8 cellular contexts compared by ENCODE assay signal in genomic region chr19:55279376-55279772, GRCh38. TPM values are rescaled to one million over a fixed set of nuclear protein-coding genes. Genes with fewer than 3 reads are reported as not detected.
DNase-seq lines count a peak whose midpoint lies in the region; ATAC-seq, FAIRE-seq and TF ChIP-seq lines count a peak whose summit lies in the region.

No MANE protein-coding gene starts in this region.

- H3K36me3 Mint-ChIP-seq in activated T-helper 2 cell treated with anti-CD3 and anti-CD28 coated beads, Interferon-gamma antibody, Interleukin-2, Interleukin-4, amounts not matched to agents 10 μg/mL and 5 μg/mL and 100 μg/mL, durations not matched to agents 14 hours and 24 hours and 36 hours (ENCODE audit: low read depth) = peaks cover 18% of the 10 kb centered on the region
- peaks cover 10% of the 10 kb centered on the region for H3K36me3 Mint-ChIP-seq in stimulated activated memory B cell treated with anti-CD40 and anti-IgM and Interleukin-4, amounts not matched to agents 10 μg/mL and 1 μg/mL and 100 μg/mL, for 72 hours

- peak overlapping the region; percentile 87 for H3K9ac ChIP-seq in iPS-18a (ENCODE audit: low read length)

- H3K9me3 Mint-ChIP-seq in activated T-helper 2 cell treated with anti-CD3 and anti-CD28 coated beads, Interferon-gamma antibody, Interleukin-2, Interleukin-4, amounts not matched to agents 10 μg/mL and 5 μg/mL and 100 μg/mL, durations not matched to agents 14 hours and 24 hours and 36 hours = no peaks in the 10 kb centered on the region
- H3K9me3 Mint-ChIP-seq in stimulated activated memory B cell treated with anti-CD40 and anti-IgM and Interleukin-4, amounts not matched to agents 10 μg/mL and 1 μg/mL and 100 μg/mL, for 72 hours = no peaks in the 10 kb centered on the region

- peaks cover 10% of the 10 kb centered on the region for H3K4me1 ChIP-seq in iPS-18a (ENCODE audit: control insufficient read depth, low read depth, low read length)

- peak overlapping the region; percentile 100 for H3K4me3 Mint-ChIP-seq in activated T-helper 2 cell treated with anti-CD3 and anti-CD28 coated beads, Interferon-gamma antibody, Interleukin-2, Interleukin-4, amounts not matched to agents 10 μg/mL and 5 μg/mL and 100 μg/mL, durations not matched to agents 14 hours and 24 hours and 36 hours (ENCODE audit: low read depth)
- H3K4me3 Mint-ChIP-seq in stimulated activated memory B cell treated with anti-CD40 and anti-IgM and Interleukin-4, amounts not matched to agents 10 μg/mL and 1 μg/mL and 100 μg/mL, for 72 hours = peak overlapping the region; percentile 99

- DNase-seq in HL-60 (ENCODE audit: low read depth in 1 of 2, low spot score in 1 of 2) = no peak
- DNase-seq in activated T-helper 2 cell treated with anti-CD3 and anti-CD28 coated beads, Interferon-gamma antibody, Interleukin-2, Interleukin-4, amounts not matched to agents 10 μg/mL and 5 μg/mL and 100 μg/mL, durations not matched to agents 14 hours and 24 hours and 36 hours (ENCODE audit: low spot score) = no peak
- no peak for DNase-seq in RCC 7860 (ENCODE audit: low spot score)
- DNase-seq in hepatic stellate cell (ENCODE audit: low spot score) = no peak
- no peak for DNase-seq in NCI-H510A (lab: John Stamatoyannopoulos, UW)

- H3K36me3 ChIP-seq in iPS-18a (ENCODE audit: control insufficient read depth, low read depth, low read length) = peaks cover 4% of the 10 kb centered on the region

- FAIRE-seq in RCC 7860 (lab: Jason Lieb, UNC) = no peak

- H3K4me3 ChIP-seq in HL-60 (replicated peaks; ENCODE audit: insufficient read depth, low read length) = peak overlapping the region; percentile 73
- peak overlapping the region; percentile 94 for H3K4me3 ChIP-seq in iPS-18a (ENCODE audit: low read length)

- H3K27me3 Mint-ChIP-seq in activated T-helper 2 cell treated with anti-CD3 and anti-CD28 coated beads, Interferon-gamma antibody, Interleukin-2, Interleukin-4, amounts not matched to agents 10 μg/mL and 5 μg/mL and 100 μg/mL, durations not matched to agents 14 hours and 24 hours and 36 hours (ENCODE audit: low read depth) = peaks cover 3% of the 10 kb centered on the region
- no peaks in the 10 kb centered on the region for H3K27me3 Mint-ChIP-seq in stimulated activated memory B cell treated with anti-CD40 and anti-IgM and Interleukin-4, amounts not matched to agents 10 μg/mL and 1 μg/mL and 100 μg/mL, for 72 hours

- H3K27me3 ChIP-seq in HL-60 (ENCODE audit: insufficient read depth, poor library complexity, severe bottlenecking) (peaks cover 3% of the 10 kb centered on the region), iPS-18a (ENCODE audit: control insufficient read depth, insufficient read depth, low read length) (no peaks in the 10 kb centered on the region)

- no peak for ATAC-seq in stimulated activated memory B cell treated with anti-CD40 and anti-IgM and Interleukin-4, amounts not matched to agents 10 μg/mL and 1 μg/mL and 100 μg/mL, for 72 hours
- no peak for ATAC-seq in GM18511 (IDR thresholded peaks at IDR 0.05; ENCODE audit: unreplicated experiment)

- no peaks in the 10 kb centered on the region for H3K9me3 ChIP-seq in iPS-18a (ENCODE audit: control insufficient read depth, low read depth, low read length)

- TF ChIP-seq CTCF in HL-60 (IDR thresholded peaks at IDR 0.05; ENCODE audit: insufficient read depth, low read length) = no peak

- H3K27ac ChIP-seq in HL-60 (replicated peaks) (peak overlapping the region; percentile 79), iPS-18a (ENCODE audit: low read length) (peak overlapping the region; percentile 80)

- peaks cover 16% of the 10 kb centered on the region for H3K4me1 Mint-ChIP-seq in activated T-helper 2 cell treated with anti-CD3 and anti-CD28 coated beads, Interferon-gamma antibody, Interleukin-2, Interleukin-4, amounts not matched to agents 10 μg/mL and 5 μg/mL and 100 μg/mL, durations not matched to agents 14 hours and 24 hours and 36 hours (ENCODE audit: low read depth)
- peaks cover 67% of the 10 kb centered on the region for H3K4me1 Mint-ChIP-seq in stimulated activated memory B cell treated with anti-CD40 and anti-IgM and Interleukin-4, amounts not matched to agents 10 μg/mL and 1 μg/mL and 100 μg/mL, for 72 hours

- peak overlapping the region; percentile 97 for H3K27ac Mint-ChIP-seq in activated T-helper 2 cell treated with anti-CD3 and anti-CD28 coated beads, Interferon-gamma antibody, Interleukin-2, Interleukin-4, amounts not matched to agents 10 μg/mL and 5 μg/mL and 100 μg/mL, durations not matched to agents 14 hours and 24 hours and 36 hours
- H3K27ac Mint-ChIP-seq in stimulated activated memory B cell treated with anti-CD40 and anti-IgM and Interleukin-4, amounts not matched to agents 10 μg/mL and 1 μg/mL and 100 μg/mL, for 72 hours = peak overlapping the region; percentile 98

- intact Hi-C loops in activated T-helper 2 cell treated with anti-CD3 and anti-CD28 coated beads, Interferon-gamma antibody, Interleukin-2, Interleukin-4, amounts not matched to agents 10 μg/mL and 5 μg/mL and 100 μg/mL, durations not matched to agents 14 hours and 24 hours and 36 hours (cut with micrococcal nuclease) = no loop called here

RNA-seq across cellular contexts. Expression of gene HSPBP1, which starts 0.5 kb away (rescaled TPM):
- 59.0 and 59.3 TPM in 2 replicates for total RNA-seq in activated T-helper 2 cell treated with anti-CD3 and anti-CD28 coated beads, Interferon-gamma antibody, Interleukin-2, Interleukin-4, amounts not matched to agents 10 μg/mL and 5 μg/mL and 100 μg/mL, durations not matched to agents 14 hours and 24 hours and 36 hours

RNA-seq across cellular contexts. Expression of gene BRSK1, which starts 4.4 kb away (rescaled TPM):
- 5.8 and 6.0 TPM in 2 replicates for total RNA-seq in activated T-helper 2 cell treated with anti-CD3 and anti-CD28 coated beads, Interferon-gamma antibody, Interleukin-2, Interleukin-4, amounts not matched to agents 10 μg/mL and 5 μg/mL and 100 μg/mL, durations not matched to agents 14 hours and 24 hours and 36 hours

RNA-seq across cellular contexts. Expression of gene PPP6R1, which starts 20.6 kb away (rescaled TPM):
- total RNA-seq in activated T-helper 2 cell treated with anti-CD3 and anti-CD28 coated beads, Interferon-gamma antibody, Interleukin-2, Interleukin-4, amounts not matched to agents 10 μg/mL and 5 μg/mL and 100 μg/mL, durations not matched to agents 14 hours and 24 hours and 36 hours = 180 and 183 TPM in 2 replicates

RNA-seq across cellular contexts. Expression of gene TMEM150B, which starts 45.8 kb away (rescaled TPM):
- 0.41 and 0.46 TPM in 2 replicates for total RNA-seq in activated T-helper 2 cell treated with anti-CD3 and anti-CD28 coated beads, Interferon-gamma antibody, Interleukin-2, Interleukin-4, amounts not matched to agents 10 μg/mL and 5 μg/mL and 100 μg/mL, durations not matched to agents 14 hours and 24 hours and 36 hours

RNA-seq across cellular contexts. Expression of gene TMEM86B, which starts 50.8 kb away (rescaled TPM):
- total RNA-seq in activated T-helper 2 cell treated with anti-CD3 and anti-CD28 coated beads, Interferon-gamma antibody, Interleukin-2, Interleukin-4, amounts not matched to agents 10 μg/mL and 5 μg/mL and 100 μg/mL, durations not matched to agents 14 hours and 24 hours and 36 hours = 6.0 and 6.7 TPM in 2 replicates
